ENCODE assay signal across 27 cellular contexts in genomic region chr2:151857650-151858049, GRCh38. TPM values are rescaled to one million over a fixed set of nuclear protein-coding genes. Genes with fewer than 3 reads are reported as not detected.
DNase-seq lines count a peak whose midpoint lies in the region; ATAC-seq, FAIRE-seq and TF ChIP-seq lines count a peak whose summit lies in the region.
"Had no signal": no experiment of that assay in that cellular context is flagged by ENCODE, and none has a peak within 500 bp of the region (broad histone marks: within the 10 kb centered on the region; RNA-seq: fewer than 3 reads in every experiment).

No MANE protein-coding gene starts in this region.

- BruUV-seq in PC-3 (replicated peaks; lab: Mats Ljungman, UMichigan): no TSS peak

- H3K9ac ChIP-seq in PC-3 (ENCODE audit: low read length) (no peak overlapping the region), smooth muscle cell (ENCODE audit: low read depth) (no peak overlapping the region)

- TF ChIP-seq POLR2A in GM12892 (IDR thresholded peaks at IDR 0.05; ENCODE audit: low read depth, low read length): no peak

- H3K9me2 ChIP-seq in PC-3 (replicated peaks; ENCODE audit: low read length): no peaks in the 10 kb centered on the region

- DNase-seq in GM12892 (ENCODE audit: insufficient read length) (no peak), PC-3 (peak; percentile 58), epithelial cell of proximal tubule (ENCODE audit: low read depth) (peak; percentile 43), smooth muscle cell (lab: John Stamatoyannopoulos, UW; ENCODE audit: unreplicated experiment) (no peak), dedifferentiated amniotic fluid mesenchymal stem cell (ENCODE audit: extremely low spot score) (no peak), NCI-H2227 (lab: John Stamatoyannopoulos, UW; ENCODE audit: unreplicated experiment) (no peak)
- DNase-seq: activated CD4-positive, alpha-beta T cell treated with anti-CD3 and anti-CD28 coated beads for 48 hours; activated effector memory CD4-positive, alpha-beta T cell treated with anti-CD3 and anti-CD28 coated beads, Interleukin-2, amount 50 U/mL, for 16 hours; activated naive CD8-positive, alpha-beta T cell treated with anti-CD3 and anti-CD28 coated beads, Interleukin-2, amount 10 ng/mL, durations not matched to agents 7 days and 5 days; activated T-cell treated with anti-CD3 and anti-CD28 coated beads for 4 hours; CD4-positive, alpha-beta memory T cell; central memory CD4-positive, alpha-beta T cell; endodermal cell; gastrocnemius medialis; H7; hippocampal formation; KG1; mesendoderm; MM.1S; NCI-H1105 treated with DMSO at 0.1 percent for 48 hours; NCI-H187 treated with DMSO at 0.1 percent for 48 hours; NCI-H69; stimulated activated naive B cell treated with anti-CD40 and anti-IgM and Interleukin-4, amounts not matched to agents 10 μg/mL and 1 μg/mL and 100 μg/mL, for 72 hours had no signal

- peak; percentile 64 for FAIRE-seq in GM12892 (lab: Jason Lieb, UNC)
- FAIRE-seq: urothelium cell line had no signal

- H3F3A ChIP-seq in PC-3 (ENCODE audit: low read length, unreplicated experiment) (no peaks in the 10 kb centered on the region), smooth muscle cell (ENCODE audit: low read depth) (no peaks in the 10 kb centered on the region)

- CTCF ChIA-PET in PC-3 (lab: Charles Lee): no interaction called here

- no peak overlapping the region for H3K27ac ChIP-seq in PC-3 (ENCODE audit: low read length)
- H3K27ac ChIP-seq in smooth muscle cell (ENCODE audit: low read depth): peak overlapping the region; percentile 6
- H3K27ac ChIP-seq: gastrocnemius medialis, SJSA1 had no signal

- H3K4me1 ChIP-seq in PC-3 (ENCODE audit: insufficient read depth, low read length): no peaks in the 10 kb centered on the region
- peaks cover 5% of the 10 kb centered on the region for H3K4me1 ChIP-seq in smooth muscle cell (ENCODE audit: low read depth)
- H3K4me1 ChIP-seq: ascending aorta, SJSA1 had no signal

- H3K79me2 ChIP-seq in PC-3 (ENCODE audit: low read length): no peaks in the 10 kb centered on the region
- no peaks in the 10 kb centered on the region for H3K79me2 ChIP-seq in smooth muscle cell (ENCODE audit: low read depth)

- H3K36me3 ChIP-seq in PC-3 (ENCODE audit: low read depth, low read length): no peaks in the 10 kb centered on the region
- no peaks in the 10 kb centered on the region for H3K36me3 ChIP-seq in smooth muscle cell (ENCODE audit: low read depth)
- H3K36me3 ChIP-seq: ascending aorta, gastrocnemius medialis, SJSA1 had no signal

- POLR2A ChIA-PET in PC-3 (lab: Charles Lee; ENCODE audit: unreplicated experiment): no interaction called here

- intact Hi-C loops in PC-3 (cut with micrococcal nuclease): no loop called here

- H3K4me2 ChIP-seq in PC-3 (ENCODE audit: low read length) (no peak overlapping the region), smooth muscle cell (no peak overlapping the region)

- TF ChIP-seq CTCF in PC-3 (conservative IDR thresholded peaks at IDR 0.05; ENCODE audit: low read depth, low read length) (no peak), epithelial cell of proximal tubule (conservative IDR thresholded peaks at IDR 0.05; ENCODE audit: low read depth, low read length) (no peak), smooth muscle cell (IDR thresholded peaks at IDR 0.05; ENCODE audit: borderline replicate concordance, insufficient read depth, poor library complexity, severe bottlenecking) (no peak)

- H2AFZ ChIP-seq in PC-3 (ENCODE audit: low read length) (no peak overlapping the region), smooth muscle cell (ENCODE audit: low read depth) (no peak overlapping the region)

- H3K9me3 ChIP-seq in PC-3 (ENCODE audit: low read length) (no peaks in the 10 kb centered on the region), smooth muscle cell (replicated peaks; ENCODE audit: low read depth) (no peaks in the 10 kb centered on the region)
- H3K9me3 ChIP-seq: ascending aorta, gastrocnemius medialis, SJSA1 had no signal

- H3K4me3 ChIP-seq in PC-3 (ENCODE audit: low read length) (no peak overlapping the region), epithelial cell of proximal tubule (ENCODE audit: low read depth, low read length) (no peak overlapping the region), smooth muscle cell (no peak overlapping the region)
- H3K4me3 ChIP-seq: ascending aorta, gastrocnemius medialis, SJSA1 had no signal

- H3K27me3 ChIP-seq in PC-3 (ENCODE audit: low read length) (peaks cover 28% of the 10 kb centered on the region), smooth muscle cell (ENCODE audit: low read depth) (no peaks in the 10 kb centered on the region)
- H3K27me3 ChIP-seq: ascending aorta, gastrocnemius medialis had no signal

- ATAC-seq in PC-3: no peak
- no peak for ATAC-seq in HG03108 (IDR thresholded peaks at IDR 0.05; ENCODE audit: unreplicated experiment)
- ATAC-seq: gastrocnemius medialis; stimulated activated naive B cell treated with anti-CD40 and anti-IgM and Interleukin-4, amounts not matched to agents 10 μg/mL and 1 μg/mL and 100 μg/mL, for 72 hours had no signal

- no peaks in the 10 kb centered on the region for H4K20me1 ChIP-seq in PC-3 (ENCODE audit: low read length)
- H4K20me1 ChIP-seq in smooth muscle cell (ENCODE audit: low read depth): no peaks in the 10 kb centered on the region

RNA-seq across cellular contexts. Expression of gene ARL5A, which starts 29.4 kb away (rescaled TPM):
- 55.2 TPM for polyA plus RNA-seq in GM12892 (2012; ENCODE audit: missing spikeins)
- total RNA-seq in PC-3 (2014; rRNA removed) (45.6 and 53.0 TPM in 2 replicates), epithelial cell of proximal tubule (32.3 and 69.5 TPM in 2 replicates), smooth muscle cell (81.2 and 101 TPM in 2 replicates)
- 21.1 and 24.2 TPM in 2 replicates for polyA plus RNA-seq in smooth muscle cell

Comparison
In these comparisons a context has a peak if more than half of its experiments do, and no peak if none do; other contexts are left out.
1. DNase-seq: peak in PC-3 (single experiment) and epithelial cell of proximal tubule (single experiment); none in GM12892 (single experiment), smooth muscle cell (single experiment), dedifferentiated amniotic fluid mesenchymal stem cell (single experiment) and NCI-H2227 (single experiment).